ENCODE assay signal across 1 cellular context in the genomic region with DNA sequence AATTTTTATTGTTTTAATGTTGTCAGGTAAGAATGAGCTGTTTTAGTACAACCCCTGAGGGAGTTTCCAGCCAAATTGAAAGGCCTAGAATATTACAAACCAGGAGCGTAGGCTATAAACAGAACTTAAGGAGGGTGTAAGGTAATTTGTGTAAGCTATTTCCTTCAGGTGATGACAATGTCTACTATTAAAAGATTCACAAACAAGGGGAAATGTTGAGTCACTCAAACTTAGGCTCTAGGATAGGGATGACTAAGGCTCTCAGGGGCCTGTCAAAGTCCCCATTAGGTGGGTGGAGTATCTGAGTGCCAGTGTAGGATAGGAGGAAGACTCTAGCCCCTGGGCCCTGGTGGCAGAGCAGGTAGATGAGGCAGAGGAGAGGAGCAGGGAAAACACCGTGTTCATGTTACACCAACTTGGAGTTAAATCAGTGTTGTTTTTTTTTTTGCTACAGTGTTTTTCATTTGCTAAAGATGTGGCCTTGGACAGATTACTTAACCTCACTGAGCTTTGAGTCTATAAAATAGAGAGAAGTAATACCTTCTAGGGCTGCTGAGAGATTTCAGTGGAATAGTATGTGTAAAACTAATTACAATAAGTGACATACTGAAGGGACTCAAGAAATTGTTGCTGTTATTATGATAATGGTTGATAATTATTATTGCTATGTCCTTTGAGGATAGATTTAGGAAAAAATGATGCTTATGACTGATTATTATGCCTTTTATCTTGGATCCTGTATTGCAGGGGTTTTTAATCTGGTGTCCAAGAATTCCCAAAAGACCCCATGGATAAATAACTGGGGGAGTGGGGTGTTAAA.
A peak's percentile ranks its signal among the peaks of the same experiment; 100 is the strongest.
TF ChIP-seq lines count a peak whose summit lies in the region.

No MANE protein-coding gene starts in this region.

TF ChIP-seq in HepG2, 621 proteins besides CTCF, POLR2A, EP300 and RAD21 (continues in another document):
- TF ChIP-seq, protein P1, sequence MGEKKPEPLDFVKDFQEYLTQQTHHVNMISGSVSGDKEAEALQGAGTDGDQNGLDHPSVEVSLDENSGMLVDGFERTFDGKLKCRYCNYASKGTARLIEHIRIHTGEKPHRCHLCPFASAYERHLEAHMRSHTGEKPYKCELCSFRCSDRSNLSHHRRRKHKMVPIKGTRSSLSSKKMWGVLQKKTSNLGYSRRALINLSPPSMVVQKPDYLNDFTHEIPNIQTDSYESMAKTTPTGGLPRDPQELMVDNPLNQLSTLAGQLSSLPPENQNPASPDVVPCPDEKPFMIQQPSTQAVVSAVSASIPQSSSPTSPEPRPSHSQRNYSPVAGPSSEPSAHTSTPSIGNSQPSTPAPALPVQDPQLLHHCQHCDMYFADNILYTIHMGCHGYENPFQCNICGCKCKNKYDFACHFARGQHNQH (CRISPR knock-in tag; IDR thresholded peaks at IDR 0.05) = no peak
- peak; percentile 52; the same call in 1 of the 2 replicates for TF ChIP-seq ZNF652 (CRISPR knock-in tag; IDR thresholded peaks at IDR 0.05; ENCODE audit: borderline replicate concordance, low read depth)
- no peak for TF ChIP-seq HNF4A (CRISPR knock-in tag; IDR thresholded peaks at IDR 0.05)
- TF ChIP-seq, protein P2, sequence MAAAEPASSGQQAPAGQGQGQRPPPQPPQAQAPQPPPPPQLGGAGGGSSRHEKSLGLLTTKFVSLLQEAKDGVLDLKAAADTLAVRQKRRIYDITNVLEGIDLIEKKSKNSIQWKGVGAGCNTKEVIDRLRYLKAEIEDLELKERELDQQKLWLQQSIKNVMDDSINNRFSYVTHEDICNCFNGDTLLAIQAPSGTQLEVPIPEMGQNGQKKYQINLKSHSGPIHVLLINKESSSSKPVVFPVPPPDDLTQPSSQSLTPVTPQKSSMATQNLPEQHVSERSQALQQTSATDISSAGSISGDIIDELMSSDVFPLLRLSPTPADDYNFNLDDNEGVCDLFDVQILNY (CRISPR knock-in tag; conservative IDR thresholded peaks at IDR 0.05) = no peak
- peak; percentile 55; the same call in 1 of the 2 replicates for TF ChIP-seq SOX5 (CRISPR knock-in tag; IDR thresholded peaks at IDR 0.05; ENCODE audit: borderline replicate concordance)
- 0 out of 2 replicates have a peak, but pooled peaks have one; percentile 8 for TF ChIP-seq SIX4 (CRISPR knock-in tag; IDR thresholded peaks at IDR 0.05)
- TF ChIP-seq FOXA3 (CRISPR knock-in tag; IDR thresholded peaks at IDR 0.05) = peak; percentile 52; the same call in 1 of the 2 replicates
- TF ChIP-seq, protein P3, sequence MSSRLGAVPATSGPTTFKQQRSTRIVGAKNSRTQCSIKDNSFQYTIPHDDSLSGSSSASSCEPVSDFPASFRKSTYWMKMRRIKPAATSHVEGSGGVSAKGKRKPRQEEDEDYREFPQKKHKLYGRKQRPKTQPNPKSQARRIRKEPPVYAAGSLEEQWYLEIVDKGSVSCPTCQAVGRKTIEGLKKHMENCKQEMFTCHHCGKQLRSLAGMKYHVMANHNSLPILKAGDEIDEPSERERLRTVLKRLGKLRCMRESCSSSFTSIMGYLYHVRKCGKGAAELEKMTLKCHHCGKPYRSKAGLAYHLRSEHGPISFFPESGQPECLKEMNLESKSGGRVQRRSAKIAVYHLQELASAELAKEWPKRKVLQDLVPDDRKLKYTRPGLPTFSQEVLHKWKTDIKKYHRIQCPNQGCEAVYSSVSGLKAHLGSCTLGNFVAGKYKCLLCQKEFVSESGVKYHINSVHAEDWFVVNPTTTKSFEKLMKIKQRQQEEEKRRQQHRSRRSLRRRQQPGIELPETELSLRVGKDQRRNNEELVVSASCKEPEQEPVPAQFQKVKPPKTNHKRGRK (CRISPR knock-in tag; IDR thresholded peaks at IDR 0.05) = no peak
- TF ChIP-seq ZNF766 (CRISPR knock-in tag; IDR thresholded peaks at IDR 0.05; ENCODE audit: borderline replicate concordance) = no peak
- TF ChIP-seq, protein P4, sequence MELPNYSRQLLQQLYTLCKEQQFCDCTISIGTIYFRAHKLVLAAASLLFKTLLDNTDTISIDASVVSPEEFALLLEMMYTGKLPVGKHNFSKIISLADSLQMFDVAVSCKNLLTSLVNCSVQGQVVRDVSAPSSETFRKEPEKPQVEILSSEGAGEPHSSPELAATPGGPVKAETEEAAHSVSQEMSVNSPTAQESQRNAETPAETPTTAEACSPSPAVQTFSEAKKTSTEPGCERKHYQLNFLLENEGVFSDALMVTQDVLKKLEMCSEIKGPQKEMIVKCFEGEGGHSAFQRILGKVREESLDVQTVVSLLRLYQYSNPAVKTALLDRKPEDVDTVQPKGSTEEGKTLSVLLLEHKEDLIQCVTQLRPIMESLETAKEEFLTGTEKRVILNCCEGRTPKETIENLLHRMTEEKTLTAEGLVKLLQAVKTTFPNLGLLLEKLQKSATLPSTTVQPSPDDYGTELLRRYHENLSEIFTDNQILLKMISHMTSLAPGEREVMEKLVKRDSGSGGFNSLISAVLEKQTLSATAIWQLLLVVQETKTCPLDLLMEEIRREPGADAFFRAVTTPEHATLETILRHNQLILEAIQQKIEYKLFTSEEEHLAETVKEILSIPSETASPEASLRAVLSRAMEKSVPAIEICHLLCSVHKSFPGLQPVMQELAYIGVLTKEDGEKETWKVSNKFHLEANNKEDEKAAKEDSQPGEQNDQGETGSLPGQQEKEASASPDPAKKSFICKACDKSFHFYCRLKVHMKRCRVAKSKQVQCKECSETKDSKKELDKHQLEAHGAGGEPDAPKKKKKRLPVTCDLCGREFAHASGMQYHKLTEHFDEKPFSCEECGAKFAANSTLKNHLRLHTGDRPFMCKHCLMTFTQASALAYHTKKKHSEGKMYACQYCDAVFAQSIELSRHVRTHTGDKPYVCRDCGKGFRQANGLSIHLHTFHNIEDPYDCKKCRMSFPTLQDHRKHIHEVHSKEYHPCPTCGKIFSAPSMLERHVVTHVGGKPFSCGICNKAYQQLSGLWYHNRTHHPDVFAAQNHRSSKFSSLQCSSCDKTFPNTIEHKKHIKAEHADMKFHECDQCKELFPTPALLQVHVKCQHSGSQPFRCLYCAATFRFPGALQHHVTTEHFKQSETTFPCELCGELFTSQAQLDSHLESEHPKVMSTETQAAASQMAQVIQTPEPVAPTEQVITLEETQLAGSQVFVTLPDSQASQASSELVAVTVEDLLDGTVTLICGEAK (IDR thresholded peaks at IDR 0.05) = no peak
- TF ChIP-seq, protein P4 (CRISPR knock-in tag; IDR thresholded peaks at IDR 0.05) = no peak
- TF ChIP-seq, protein P5, sequence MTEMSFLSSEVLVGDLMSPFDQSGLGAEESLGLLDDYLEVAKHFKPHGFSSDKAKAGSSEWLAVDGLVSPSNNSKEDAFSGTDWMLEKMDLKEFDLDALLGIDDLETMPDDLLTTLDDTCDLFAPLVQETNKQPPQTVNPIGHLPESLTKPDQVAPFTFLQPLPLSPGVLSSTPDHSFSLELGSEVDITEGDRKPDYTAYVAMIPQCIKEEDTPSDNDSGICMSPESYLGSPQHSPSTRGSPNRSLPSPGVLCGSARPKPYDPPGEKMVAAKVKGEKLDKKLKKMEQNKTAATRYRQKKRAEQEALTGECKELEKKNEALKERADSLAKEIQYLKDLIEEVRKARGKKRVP (CRISPR knock-in tag; IDR thresholded peaks at IDR 0.05) = peak in 1 of 2 experiments; percentile 37; a peak in 1 of 4 replicates
- no peak for TF ChIP-seq MYC (CRISPR knock-in tag; IDR thresholded peaks at IDR 0.05; ENCODE audit: borderline replicate concordance)
- peak; percentile 59 for TF ChIP-seq SAP130 (CRISPR knock-in tag; IDR thresholded peaks at IDR 0.05; ENCODE audit: low read depth)
- TF ChIP-seq GATAD2A (CRISPR knock-in tag; IDR thresholded peaks at IDR 0.05) = 0 out of 2 replicates have a peak, but pooled peaks have one; percentile 30
- peak; percentile 41; the same call in 1 of the 2 replicates for TF ChIP-seq ZNF263 (CRISPR knock-in tag; IDR thresholded peaks at IDR 0.05)
- TF ChIP-seq ZNF747 (CRISPR knock-in tag; IDR thresholded peaks at IDR 0.05; ENCODE audit: borderline replicate concordance) = no peak
- TF ChIP-seq, protein P6, sequence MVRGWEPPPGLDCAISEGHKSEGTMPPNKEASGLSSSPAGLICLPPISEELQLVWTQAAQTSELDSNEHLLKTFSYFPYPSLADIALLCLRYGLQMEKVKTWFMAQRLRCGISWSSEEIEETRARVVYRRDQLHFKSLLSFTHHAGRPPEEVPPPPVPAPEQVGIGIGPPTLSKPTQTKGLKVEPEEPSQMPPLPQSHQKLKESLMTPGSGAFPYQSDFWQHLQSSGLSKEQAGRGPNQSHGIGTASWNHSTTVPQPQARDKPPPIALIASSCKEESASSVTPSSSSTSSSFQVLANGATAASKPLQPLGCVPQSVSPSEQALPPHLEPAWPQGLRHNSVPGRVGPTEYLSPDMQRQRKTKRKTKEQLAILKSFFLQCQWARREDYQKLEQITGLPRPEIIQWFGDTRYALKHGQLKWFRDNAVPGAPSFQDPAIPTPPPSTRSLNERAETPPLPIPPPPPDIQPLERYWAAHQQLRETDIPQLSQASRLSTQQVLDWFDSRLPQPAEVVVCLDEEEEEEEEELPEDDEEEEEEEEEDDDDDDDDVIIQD (CRISPR knock-in tag; IDR thresholded peaks at IDR 0.05; ENCODE audit: low read depth) = peak; percentile 33; the same call in 1 of the 2 replicates
- TF ChIP-seq, protein P7, sequence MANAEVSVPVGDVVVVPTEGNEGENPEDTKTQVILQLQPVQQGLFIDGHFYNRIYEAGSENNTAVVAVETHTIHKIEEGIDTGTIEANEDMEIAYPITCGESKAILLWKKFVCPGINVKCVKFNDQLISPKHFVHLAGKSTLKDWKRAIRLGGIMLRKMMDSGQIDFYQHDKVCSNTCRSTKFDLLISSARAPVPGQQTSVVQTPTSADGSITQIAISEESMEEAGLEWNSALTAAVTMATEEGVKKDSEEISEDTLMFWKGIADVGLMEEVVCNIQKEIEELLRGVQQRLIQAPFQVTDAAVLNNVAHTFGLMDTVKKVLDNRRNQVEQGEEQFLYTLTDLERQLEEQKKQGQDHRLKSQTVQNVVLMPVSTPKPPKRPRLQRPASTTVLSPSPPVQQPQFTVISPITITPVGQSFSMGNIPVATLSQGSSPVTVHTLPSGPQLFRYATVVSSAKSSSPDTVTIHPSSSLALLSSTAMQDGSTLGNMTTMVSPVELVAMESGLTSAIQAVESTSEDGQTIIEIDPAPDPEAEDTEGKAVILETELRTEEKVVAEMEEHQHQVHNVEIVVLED (CRISPR knock-in tag; IDR thresholded peaks at IDR 0.05; ENCODE audit: borderline replicate concordance) = 0 out of 2 replicates have a peak, but pooled peaks have one; percentile 14
- peak; percentile 35; the same call in 1 of the 2 replicates for TF ChIP-seq MAFF (IDR thresholded peaks at IDR 0.05; ENCODE audit: low read depth, low read length)
- TF ChIP-seq HES4 (CRISPR knock-in tag; IDR thresholded peaks at IDR 0.05; ENCODE audit: borderline replicate concordance) = no peak
- TF ChIP-seq POLR2G (IDR thresholded peaks at IDR 0.05; ENCODE audit: low read depth, low read length) = peak; percentile 78
- TF ChIP-seq, protein P8, sequence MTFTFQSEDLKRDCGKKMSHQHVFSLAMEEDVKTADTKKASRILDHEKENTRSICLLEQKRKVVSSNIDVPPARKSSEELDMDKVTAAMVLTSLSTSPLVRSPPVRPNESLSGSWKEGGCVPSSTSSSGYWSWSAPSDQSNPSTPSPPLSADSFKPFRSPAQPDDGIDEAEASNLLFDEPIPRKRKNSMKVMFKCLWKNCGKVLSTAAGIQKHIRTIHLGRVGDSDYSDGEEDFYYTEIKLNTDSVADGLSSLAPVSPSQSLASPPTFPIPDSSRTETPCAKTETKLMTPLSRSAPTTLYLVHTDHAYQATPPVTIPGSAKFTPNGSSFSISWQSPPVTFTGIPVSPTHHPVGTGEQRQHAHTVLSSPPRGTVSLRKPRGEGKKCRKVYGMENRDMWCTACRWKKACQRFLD (CRISPR knock-in tag; IDR thresholded peaks at IDR 0.05; ENCODE audit: borderline replicate concordance) = no peak
- TF ChIP-seq NFE2L2 (IDR thresholded peaks at IDR 0.05; ENCODE audit: low read length) = peak; percentile 60
- TF ChIP-seq, protein P9, sequence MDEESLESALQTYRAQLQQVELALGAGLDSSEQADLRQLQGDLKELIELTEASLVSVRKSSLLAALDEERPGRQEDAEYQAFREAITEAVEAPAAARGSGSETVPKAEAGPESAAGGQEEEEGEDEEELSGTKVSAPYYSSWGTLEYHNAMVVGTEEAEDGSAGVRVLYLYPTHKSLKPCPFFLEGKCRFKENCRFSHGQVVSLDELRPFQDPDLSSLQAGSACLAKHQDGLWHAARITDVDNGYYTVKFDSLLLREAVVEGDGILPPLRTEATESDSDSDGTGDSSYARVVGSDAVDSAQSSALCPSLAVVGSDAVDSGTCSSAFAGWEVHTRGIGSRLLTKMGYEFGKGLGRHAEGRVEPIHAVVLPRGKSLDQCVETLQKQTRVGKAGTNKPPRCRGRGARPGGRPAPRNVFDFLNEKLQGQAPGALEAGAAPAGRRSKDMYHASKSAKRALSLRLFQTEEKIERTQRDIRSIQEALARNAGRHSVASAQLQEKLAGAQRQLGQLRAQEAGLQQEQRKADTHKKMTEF (CRISPR knock-in tag; IDR thresholded peaks at IDR 0.05) = 0 out of 2 replicates have a peak, but pooled peaks have one; percentile 31
- TF ChIP-seq GFI1 (CRISPR knock-in tag; IDR thresholded peaks at IDR 0.05; ENCODE audit: borderline replicate concordance) = 0 out of 2 replicates have a peak, but pooled peaks have one; percentile 44
- TF ChIP-seq ZNF12 (CRISPR knock-in tag; IDR thresholded peaks at IDR 0.05) = 0 out of 2 replicates have a peak, but pooled peaks have one; percentile 6
- TF ChIP-seq ONECUT2 (CRISPR knock-in tag; IDR thresholded peaks at IDR 0.05) = 0 out of 2 replicates have a peak, but pooled peaks have one; percentile 18
- no peak for TF ChIP-seq CBX5 (CRISPR knock-in tag; IDR thresholded peaks at IDR 0.05; ENCODE audit: borderline replicate concordance)
- TF ChIP-seq GTF3A (CRISPR knock-in tag; conservative IDR thresholded peaks at IDR 0.05) = no peak
- TF ChIP-seq, protein P10, sequence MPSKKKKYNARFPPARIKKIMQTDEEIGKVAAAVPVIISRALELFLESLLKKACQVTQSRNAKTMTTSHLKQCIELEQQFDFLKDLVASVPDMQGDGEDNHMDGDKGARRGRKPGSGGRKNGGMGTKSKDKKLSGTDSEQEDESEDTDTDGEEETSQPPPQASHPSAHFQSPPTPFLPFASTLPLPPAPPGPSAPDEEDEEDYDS (CRISPR knock-in tag; IDR thresholded peaks at IDR 0.05) = no peak
- no peak for TF ChIP-seq ZNF274 (CRISPR knock-in tag; IDR thresholded peaks at IDR 0.05)
